11 cellular contexts compared by ENCODE assay signal in genomic region chr22:19068784-19069271, GRCh38.
"Had no signal": no experiment of that assay in that cellular context is flagged by ENCODE, and none has a peak within 500 bp of the region (broad histone marks: within the 10 kb centered on the region; RNA-seq: fewer than 3 reads in every experiment).

No MANE protein-coding gene starts in this region.

- H3K4me3 Mint-ChIP-seq: activated CD8-positive, alpha-beta T cell treated with anti-CD3 and anti-CD28 coated beads for 36 hours had no signal

- DNase-seq: activated CD4-positive, CD25-positive, alpha-beta regulatory T cell treated with anti-CD3 and anti-CD28 coated beads, Interleukin-2, amount 50 U/mL, for 72 hours; activated CD8-positive, alpha-beta T cell treated with anti-CD3 and anti-CD28 coated beads for 36 hours; activated naive CD4-positive, alpha-beta T cell treated with anti-CD3 and anti-CD28 coated beads, Interleukin-2, amount 50 U/mL, for 16 hours; activated T-cell treated with anti-CD3 and anti-CD28 coated beads for 4 hours; caudate nucleus; cortex of kidney; effector CD8-positive, alpha-beta T cell; midbrain; stimulated activated CD4-positive, alpha-beta T cell treated with anti-CD3 and anti-CD28 coated beads, Interleukin-4, amount 100 ng/mL, for 24 hours; stomach; T-helper 2 cell had no signal

- H3K27ac Mint-ChIP-seq: activated CD8-positive, alpha-beta T cell treated with anti-CD3 and anti-CD28 coated beads for 36 hours had no signal

- H3K27me3 Mint-ChIP-seq: activated CD8-positive, alpha-beta T cell treated with anti-CD3 and anti-CD28 coated beads for 36 hours had no signal

- ATAC-seq: activated CD8-positive, alpha-beta T cell treated with anti-CD3 and anti-CD28 coated beads for 36 hours had no signal

- H3K9me3 Mint-ChIP-seq: activated CD8-positive, alpha-beta T cell treated with anti-CD3 and anti-CD28 coated beads for 36 hours had no signal
